Comparison of ENCODE assay signal across 23 cellular contexts in genomic region chr13:67204731-67205130, GRCh38. TPM values are rescaled to one million over a fixed set of nuclear protein-coding genes. Genes with fewer than 3 reads are reported as not detected.
DNase-seq lines count a peak whose midpoint lies in the region; ATAC-seq lines count a peak whose summit lies in the region.
"Had no signal": no experiment of that assay in that cellular context is flagged by ENCODE, and none has a peak within 500 bp of the region (broad histone marks: within the 10 kb centered on the region; RNA-seq: fewer than 3 reads in every experiment).

No MANE protein-coding gene starts in this region.

- POLR2A ChIA-PET in naive thymus-derived CD4-positive, alpha-beta T cell (lab: Charles Lee): no interaction called here

- peak; percentile 1 for DNase-seq in EH (ENCODE audit: low read depth)
- peak; percentile 64 for DNase-seq in NCI-H1105 (lab: John Stamatoyannopoulos, UW)
- peak; percentile 65 for DNase-seq in NCI-H748 treated with DMSO at 0.1 percent for 48 hours (lab: John Stamatoyannopoulos, UW)
- DNase-seq in mesenchymal stem cell: peak; percentile 33
- DNase-seq in activated naive CD4-positive, alpha-beta T cell treated with anti-CD3 and anti-CD28 coated beads, Interleukin-2, amount 50 U/mL, for 16 hours: no peak
- DNase-seq in naive thymus-derived CD4-positive, alpha-beta T cell: no peak
- no peak for DNase-seq in amniotic stem cell (lab: John Stamatoyannopoulos, UW)
- DNase-seq: activated B cell treated with CpG ODN at 0.5 μM for 24 hours; activated CD4-positive, alpha-beta memory T cell treated with anti-CD3 and anti-CD28 coated beads for 36 hours; Calu3; caudate nucleus; foreskin keratinocyte; hippocampal formation; mucosa of descending colon; NCI-H2029 treated with DMSO at 0.1 percent for 48 hours; NCI-H774; stimulated activated CD4-positive, alpha-beta T cell treated with anti-CD3 and anti-CD28 coated beads, Interleukin-1b, Interleukin-23, amount 100 ng/mL, for 48 hours; stimulated activated naive CD4-positive, alpha-beta T cell treated with Interleukin-2 at 50 U/mL for 16 hours had no signal

- no peaks in the 10 kb centered on the region for H3K27me3 ChIP-seq in mesenchymal stem cell (ENCODE audit: control insufficient read depth in 1 of 2, insufficient read depth in 1 of 2, low read length in 2 of 2)
- H3K27me3 ChIP-seq in naive thymus-derived CD4-positive, alpha-beta T cell (ENCODE audit: control insufficient read depth in 2 of 2, insufficient read depth in 2 of 2, low read length in 2 of 2): no peaks in the 10 kb centered on the region
- H3K27me3 ChIP-seq: foreskin keratinocyte, neural progenitor cell, SJCRH30, tibial nerve had no signal

- H3K4me1 ChIP-seq in mesenchymal stem cell (ENCODE audit: control insufficient read depth, insufficient read depth, low read depth, low read length): no peaks in the 10 kb centered on the region
- H3K4me1 ChIP-seq in naive thymus-derived CD4-positive, alpha-beta T cell (ENCODE audit: control insufficient read depth in 2 of 2, insufficient read depth in 2 of 2, low read length in 2 of 2): no peaks in the 10 kb centered on the region
- H3K4me1 ChIP-seq: foreskin keratinocyte, neural progenitor cell had no signal

- no peak overlapping the region for H2AFZ ChIP-seq in mesenchymal stem cell (ENCODE audit: low read depth, low read length)
- H2AFZ ChIP-seq: neural progenitor cell had no signal

- no peaks in the 10 kb centered on the region for H3K79me1 ChIP-seq in mesenchymal stem cell (replicated peaks; ENCODE audit: low read length, poor library complexity, severe bottlenecking)

- CTCF ChIA-PET in naive thymus-derived CD4-positive, alpha-beta T cell (lab: Charles Lee): no interaction called here

- WGBS in mesenchymal stem cell: 65% methylated on average over 1 of the region's 1 CpG

- H3K18ac ChIP-seq in mesenchymal stem cell (ENCODE audit: low read depth in 1 of 2, low read length in 2 of 2): no peak overlapping the region

- H2AK5ac ChIP-seq in mesenchymal stem cell (ENCODE audit: low read length, severe bottlenecking): no peak overlapping the region

- no peak overlapping the region for H2BK120ac ChIP-seq in mesenchymal stem cell (ENCODE audit: low read depth, low read length)

- no peak overlapping the region for H2BK5ac ChIP-seq in mesenchymal stem cell (ENCODE audit: low read depth, low read length, poor library complexity, severe bottlenecking)

- H4K91ac ChIP-seq in mesenchymal stem cell (ENCODE audit: low read length): no peak overlapping the region

- no peaks in the 10 kb centered on the region for H3K9me3 Mint-ChIP-seq in naive thymus-derived CD4-positive, alpha-beta T cell
- H3K9me3 Mint-ChIP-seq: activated B cell treated with CpG ODN at 0.5 μM for 24 hours; activated CD4-positive, alpha-beta memory T cell treated with anti-CD3 and anti-CD28 coated beads for 36 hours; neural progenitor cell had no signal

- no peaks in the 10 kb centered on the region for H3K4me1 Mint-ChIP-seq in naive thymus-derived CD4-positive, alpha-beta T cell

- H3K4ac ChIP-seq in mesenchymal stem cell (ENCODE audit: low read depth in 1 of 2, low read length in 2 of 2): no peak overlapping the region

- no peaks in the 10 kb centered on the region for H3K36me3 Mint-ChIP-seq in naive thymus-derived CD4-positive, alpha-beta T cell
- H3K36me3 Mint-ChIP-seq: activated CD4-positive, alpha-beta memory T cell treated with anti-CD3 and anti-CD28 coated beads for 36 hours had no signal

- H2BK15ac ChIP-seq in mesenchymal stem cell (ENCODE audit: low read depth, poor library complexity, severe bottlenecking): no peak overlapping the region

- H3K4me2 ChIP-seq in mesenchymal stem cell (ENCODE audit: low read length, poor library complexity, severe bottlenecking): no peak overlapping the region
- H3K4me2 ChIP-seq: neural progenitor cell had no signal

- no peak overlapping the region for H3K4me3 ChIP-seq in mesenchymal stem cell (ENCODE audit: insufficient read depth in 1 of 2, low read depth in 1 of 2, low read length in 2 of 2)
- H3K4me3 ChIP-seq in naive thymus-derived CD4-positive, alpha-beta T cell (ENCODE audit: low read length): no peak overlapping the region
- H3K4me3 ChIP-seq: mucosa of descending colon, neural progenitor cell, SJCRH30, tibial nerve had no signal

- no peak for ATAC-seq in naive thymus-derived CD4-positive, alpha-beta T cell
- ATAC-seq: foreskin keratinocyte, mucosa of descending colon had no signal

- no peak overlapping the region for H3K9ac ChIP-seq in mesenchymal stem cell (ENCODE audit: low read length)
- H3K9ac ChIP-seq: neural progenitor cell had no signal

- H3K27ac ChIP-seq in mesenchymal stem cell (ENCODE audit: low read length, poor library complexity, severe bottlenecking): no peak overlapping the region
- H3K27ac ChIP-seq in naive thymus-derived CD4-positive, alpha-beta T cell (ENCODE audit: low read depth, low read length): no peak overlapping the region
- H3K27ac ChIP-seq: foreskin keratinocyte, neural progenitor cell, SJCRH30, tibial nerve had no signal

- H3K36me3 ChIP-seq in mesenchymal stem cell (ENCODE audit: control insufficient read depth in 1 of 2, insufficient read depth in 2 of 2, low read depth in 1 of 2, low read length in 2 of 2): no peaks in the 10 kb centered on the region
- H3K36me3 ChIP-seq in naive thymus-derived CD4-positive, alpha-beta T cell (ENCODE audit: control insufficient read depth in 2 of 3, insufficient read depth in 3 of 3, low read length in 3 of 3): no peaks in the 10 kb centered on the region
- H3K36me3 ChIP-seq: neural progenitor cell, SJCRH30, tibial nerve had no signal

- no peak overlapping the region for H4K8ac ChIP-seq in mesenchymal stem cell (ENCODE audit: low read length)

- no peak overlapping the region for H3K27ac Mint-ChIP-seq in naive thymus-derived CD4-positive, alpha-beta T cell
- H3K27ac Mint-ChIP-seq: activated B cell treated with CpG ODN at 0.5 μM for 24 hours; activated CD4-positive, alpha-beta memory T cell treated with anti-CD3 and anti-CD28 coated beads for 36 hours; B cell; neural progenitor cell; progenitor cell of endocrine pancreas had no signal

- no peak overlapping the region for H2BK12ac ChIP-seq in mesenchymal stem cell (ENCODE audit: low read length in 2 of 2)

- H3K23ac ChIP-seq in mesenchymal stem cell (ENCODE audit: low read length in 2 of 2): no peak overlapping the region

- no peaks in the 10 kb centered on the region for H3K27me3 Mint-ChIP-seq in naive thymus-derived CD4-positive, alpha-beta T cell
- H3K27me3 Mint-ChIP-seq: activated B cell treated with CpG ODN at 0.5 μM for 24 hours; activated CD4-positive, alpha-beta memory T cell treated with anti-CD3 and anti-CD28 coated beads for 36 hours; B cell; progenitor cell of endocrine pancreas had no signal

- intact Hi-C loops in naive thymus-derived CD4-positive, alpha-beta T cell (cut with micrococcal nuclease): no loop called here

- H3K4me3 Mint-ChIP-seq in naive thymus-derived CD4-positive, alpha-beta T cell: no peak overlapping the region
- H3K4me3 Mint-ChIP-seq: activated B cell treated with CpG ODN at 0.5 μM for 24 hours; activated CD4-positive, alpha-beta memory T cell treated with anti-CD3 and anti-CD28 coated beads for 36 hours; B cell; neural progenitor cell had no signal

- H3K9me3 ChIP-seq in mesenchymal stem cell (ENCODE audit: control insufficient read depth, low read length): no peaks in the 10 kb centered on the region
- no peaks in the 10 kb centered on the region for H3K9me3 ChIP-seq in naive thymus-derived CD4-positive, alpha-beta T cell (ENCODE audit: control insufficient read depth in 2 of 3, low read length in 3 of 3)
- H3K9me3 ChIP-seq: mucosa of descending colon, SJCRH30, tibial nerve had no signal

- no peak overlapping the region for H3K14ac ChIP-seq in mesenchymal stem cell (ENCODE audit: low read length in 2 of 2)

RNA-seq across cellular contexts. Expression of gene PCDH9, which starts 25.4 kb away (rescaled TPM):
- 3.8 TPM for polyA plus RNA-seq in mesenchymal stem cell (2013, experiment 1 of 2)
- polyA plus RNA-seq in mesenchymal stem cell (2013, experiment 2 of 2): 4.1 TPM
- 1 to 10 TPM in 1 of 5 experiments, under 1 TPM in 4; 0.10 to 1.3 (median 0.24) TPM for total RNA-seq in naive thymus-derived CD4-positive, alpha-beta T cell
- polyA plus RNA-seq in naive thymus-derived CD4-positive, alpha-beta T cell: under 1 TPM; 0.08 to 0.18 TPM

Comparison
In these comparisons a context has a peak if more than half of its experiments do, and no peak if none do; other contexts are left out.
1. DNase-seq: peak in EH (single experiment), NCI-H1105 (single experiment), NCI-H748 treated with DMSO at 0.1 percent for 48 hours (single experiment) and mesenchymal stem cell (single experiment); none in activated naive CD4-positive, alpha-beta T cell treated with anti-CD3 and anti-CD28 coated beads, Interleukin-2, amount 50 U/mL, for 16 hours (single experiment), naive thymus-derived CD4-positive, alpha-beta T cell (0 of 9) and amniotic stem cell (single experiment).